In the genomic region with DNA sequence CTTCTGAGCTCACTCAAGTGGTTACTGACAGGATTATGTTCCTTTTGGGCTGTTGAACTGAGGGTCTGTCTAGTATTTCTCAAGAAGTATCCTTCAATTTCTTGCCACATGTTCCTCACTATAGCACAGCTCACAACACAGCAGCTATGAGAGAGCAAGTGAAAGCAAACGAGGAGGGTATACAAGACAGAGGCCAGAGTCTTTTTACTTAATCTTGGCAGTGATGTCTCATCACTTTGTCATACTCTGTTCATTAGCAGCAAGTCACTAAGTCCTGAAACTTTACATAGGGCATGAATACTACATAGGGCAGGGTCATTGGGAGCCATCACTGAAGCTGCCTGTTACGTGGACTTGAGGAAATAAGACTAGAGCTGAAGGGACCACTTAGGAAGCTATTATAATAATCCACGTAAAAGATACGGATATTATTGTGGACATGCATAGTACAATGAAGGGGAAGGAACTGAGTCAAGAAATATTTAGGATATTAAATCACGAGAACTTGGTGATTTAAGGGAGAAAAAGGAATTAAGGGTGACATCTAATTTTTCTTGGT, we compare ENCODE assay signal across 29 cellular contexts.
A peak's percentile ranks its signal among the peaks of the same experiment; 100 is the strongest.
DNase-seq lines count a peak whose midpoint lies in the region; ATAC-seq, FAIRE-seq and TF ChIP-seq lines count a peak whose summit lies in the region.
"Had no signal": no experiment of that assay in that cellular context is flagged by ENCODE, and none has a peak within 500 bp of the region (broad histone marks: within the 10 kb centered on the region; RNA-seq: fewer than 3 reads in every experiment).

No MANE protein-coding gene starts in this region.

- H2AFZ ChIP-seq in astrocyte (ENCODE audit: low read depth, low read length): no peak overlapping the region

- intact Hi-C loops in A673 (cut with micrococcal nuclease; ENCODE audit: unreplicated experiment): loop anchor here (10.0 kb wide), 1 partner anchor 275 kb away; a partner anchor contains a TSS

- TF ChIP-seq CTCF in astrocyte (IDR thresholded peaks at IDR 0.05; ENCODE audit: insufficient read depth, low read depth, low read length) (no peak), foreskin keratinocyte (conservative IDR thresholded peaks at IDR 0.05) (no peak), A673 (conservative IDR thresholded peaks at IDR 0.05; ENCODE audit: low read depth, low read length) (no peak)

- no peak overlapping the region for H3K27ac Mint-ChIP-seq in astrocyte (ENCODE audit: unreplicated experiment)
- no peak overlapping the region for H3K27ac Mint-ChIP-seq in activated CD8-positive, alpha-beta memory T cell treated with anti-CD3 and anti-CD28 coated beads, Interleukin-2, amount 10 ng/mL, durations not matched to agents 7 days and 5 days
- H3K27ac Mint-ChIP-seq: memory B cell; stimulated activated naive B cell treated with anti-CD40 and anti-IgM and Interleukin-4, amounts not matched to agents 10 μg/mL and 1 μg/mL and 100 μg/mL, for 72 hours had no signal

- peak; percentile 12 for DNase-seq in EH (ENCODE audit: low read depth)
- DNase-seq in HCEC 1CT: peak; percentile 43
- DNase-seq in astrocyte (ENCODE audit: low read depth): peak; percentile 4
- DNase-seq in foreskin keratinocyte: no peak
- no peak for DNase-seq in A673 (ENCODE audit: low spot score)
- no peak for DNase-seq in activated CD8-positive, alpha-beta memory T cell treated with anti-CD3 and anti-CD28 coated beads, Interleukin-2, amount 10 ng/mL, durations not matched to agents 7 days and 5 days
- no peak for DNase-seq in HEK293T (ENCODE audit: extremely low spot score)
- DNase-seq: activated naive CD4-positive, alpha-beta T cell; AML-193; DMS79; erythroblast; glutamatergic neuron; left cardiac atrium; naive B cell; NCI-H1105; NCI-H2029 treated with DMSO at 0.1 percent for 48 hours; NCI-H446; NK-92 treated with Interleukin-12 subunit alpha and Interleukin-12 subunit beta, amount 100 ng/mL, for 24 hours; nucleus accumbens; Peyer's patch; small intestine; stimulated activated CD4-positive, alpha-beta T cell treated with anti-CD3 and anti-CD28 coated beads, Interleukin-2, amount 100 ng/mL, for 48 hours; stimulated activated naive B cell treated with anti-CD40 and anti-IgM and Interleukin-4, amounts not matched to agents 10 μg/mL and 1 μg/mL and 100 μg/mL, for 72 hours; T-helper 2 cell had no signal

- H3K9me3 Mint-ChIP-seq in astrocyte (ENCODE audit: unreplicated experiment): no peaks in the 10 kb centered on the region
- H3K9me3 Mint-ChIP-seq in activated CD8-positive, alpha-beta memory T cell treated with anti-CD3 and anti-CD28 coated beads, Interleukin-2, amount 10 ng/mL, durations not matched to agents 7 days and 5 days (ENCODE audit: low read depth): no peaks in the 10 kb centered on the region
- H3K9me3 Mint-ChIP-seq: central memory CD8-positive, alpha-beta T cell; memory B cell had no signal

- H3K79me2 ChIP-seq in astrocyte (ENCODE audit: insufficient read depth, low read length): peaks cover 14% of the 10 kb centered on the region

- peaks cover 4% of the 10 kb centered on the region for H3K36me3 Mint-ChIP-seq in astrocyte (ENCODE audit: low read depth, unreplicated experiment)
- H3K36me3 Mint-ChIP-seq in activated CD8-positive, alpha-beta memory T cell treated with anti-CD3 and anti-CD28 coated beads, Interleukin-2, amount 10 ng/mL, durations not matched to agents 7 days and 5 days: peaks cover 55% of the 10 kb centered on the region

- no peak for FAIRE-seq in astrocyte (lab: Jason Lieb, UNC)
- FAIRE-seq: GM12878, GM19239, small intestine had no signal

- no TSS peak for BruUV-seq in A673 (replicated peaks; lab: Mats Ljungman, UMichigan)

- no peaks in the 10 kb centered on the region for H4K20me1 ChIP-seq in astrocyte (ENCODE audit: insufficient read depth, low read length)

- no peak overlapping the region for H3K9ac ChIP-seq in astrocyte (ENCODE audit: low read length)

- H3K36me3 ChIP-seq in astrocyte (ENCODE audit: insufficient read depth, low read length): peaks cover 8% of the 10 kb centered on the region
- H3K36me3 ChIP-seq in A673 (ENCODE audit: insufficient read depth, low read length, poor library complexity, severe bottlenecking): no peaks in the 10 kb centered on the region
- H3K36me3 ChIP-seq: Peyer's patch had no signal

- H3K27me3 Mint-ChIP-seq in astrocyte (ENCODE audit: low read depth, unreplicated experiment): no peaks in the 10 kb centered on the region
- H3K27me3 Mint-ChIP-seq in activated CD8-positive, alpha-beta memory T cell treated with anti-CD3 and anti-CD28 coated beads, Interleukin-2, amount 10 ng/mL, durations not matched to agents 7 days and 5 days: no peaks in the 10 kb centered on the region
- H3K27me3 Mint-ChIP-seq: central memory CD8-positive, alpha-beta T cell; memory B cell; naive B cell; stimulated activated naive B cell treated with anti-CD40 and anti-IgM and Interleukin-4, amounts not matched to agents 10 μg/mL and 1 μg/mL and 100 μg/mL, for 72 hours had no signal

- H3K4me2 ChIP-seq in astrocyte (ENCODE audit: low read length): peak overlapping the region; percentile 7

- peaks cover 2% of the 10 kb centered on the region for H3K4me1 ChIP-seq in astrocyte (ENCODE audit: insufficient read depth, low read length)
- peaks cover 15% of the 10 kb centered on the region for H3K4me1 ChIP-seq in foreskin keratinocyte
- peaks cover 24% of the 10 kb centered on the region for H3K4me1 ChIP-seq in A673 (ENCODE audit: insufficient read depth, low read length, poor library complexity, severe bottlenecking)
- H3K4me1 ChIP-seq: Peyer's patch had no signal

- CTCF ChIA-PET in A673 (lab: Charles Lee) (no interaction called here), HEK293T (lab: Yijun Ruan, JAX) (interaction anchor here (0.6 kb wide), 1 partner anchor 15 kb away, joined by 3 read pairs; no protein-coding TSS in a partner anchor)
- CTCF ChIA-PET in activated CD8-positive, alpha-beta memory T cell treated with anti-CD3 and anti-CD28 coated beads, Interleukin-2, amount 10 ng/mL, durations not matched to agents 7 days and 5 days (lab: Charles Lee): interaction anchor here (0.9 to 1.8 kb wide), 2 partner anchors 15 to 263 kb away, joined by 3 to 7 read pairs; no protein-coding TSS in a partner anchor

- H3K27ac ChIP-seq in astrocyte (ENCODE audit: low read depth, low read length): no peak overlapping the region
- H3K27ac ChIP-seq in foreskin keratinocyte: no peak overlapping the region
- no peak overlapping the region for H3K27ac ChIP-seq in A673 (ENCODE audit: low read depth, low read length, poor library complexity, severe bottlenecking)
- H3K27ac ChIP-seq: Peyer's patch, VCaP had no signal

- H3K4me1 Mint-ChIP-seq in astrocyte (ENCODE audit: low read depth, unreplicated experiment): peaks cover 4% of the 10 kb centered on the region
- peaks cover 2% of the 10 kb centered on the region for H3K4me1 Mint-ChIP-seq in activated CD8-positive, alpha-beta memory T cell treated with anti-CD3 and anti-CD28 coated beads, Interleukin-2, amount 10 ng/mL, durations not matched to agents 7 days and 5 days

- POLR2A ChIA-PET in A673 (lab: Charles Lee; ENCODE audit: low non-redundant PET): interaction anchor here (0.5 kb wide), 1 partner anchor 10 kb away, joined by 3 read pairs; no protein-coding TSS in a partner anchor
- POLR2A ChIA-PET in HEK293T (lab: Yijun Ruan, JAX): no interaction called here

- H3K4me3 ChIP-seq in astrocyte (ENCODE audit: insufficient read depth, low read depth, low read length): no peak overlapping the region
- H3K4me3 ChIP-seq in A673 (ENCODE audit: low read depth, low read length, poor library complexity, severe bottlenecking): no peak overlapping the region
- H3K4me3 ChIP-seq: GM12878, Peyer's patch had no signal

- H3K27me3 ChIP-seq in astrocyte (ENCODE audit: insufficient read depth, low read length) (no peaks in the 10 kb centered on the region), foreskin keratinocyte (no peaks in the 10 kb centered on the region), A673 (replicated peaks; ENCODE audit: insufficient read depth, low read depth, low read length, poor library complexity) (no peaks in the 10 kb centered on the region)
- H3K27me3 ChIP-seq: Peyer's patch had no signal

- H3K9me3 ChIP-seq in astrocyte (ENCODE audit: insufficient read depth, low read depth, low read length) (no peaks in the 10 kb centered on the region), A673 (ENCODE audit: low read depth, low read length, poor library complexity, severe bottlenecking) (no peaks in the 10 kb centered on the region)
- H3K9me3 ChIP-seq: Peyer's patch had no signal

- no peak overlapping the region for H3K4me3 Mint-ChIP-seq in astrocyte (ENCODE audit: unreplicated experiment)
- H3K4me3 Mint-ChIP-seq in activated CD8-positive, alpha-beta memory T cell treated with anti-CD3 and anti-CD28 coated beads, Interleukin-2, amount 10 ng/mL, durations not matched to agents 7 days and 5 days: no peak overlapping the region
- H3K4me3 Mint-ChIP-seq: central memory CD8-positive, alpha-beta T cell; memory B cell; naive B cell; stimulated activated naive B cell treated with anti-CD40 and anti-IgM and Interleukin-4, amounts not matched to agents 10 μg/mL and 1 μg/mL and 100 μg/mL, for 72 hours had no signal

- ATAC-seq in foreskin keratinocyte: peak; percentile 49
- no peak for ATAC-seq in activated CD8-positive, alpha-beta memory T cell treated with anti-CD3 and anti-CD28 coated beads, Interleukin-2, amount 10 ng/mL, durations not matched to agents 7 days and 5 days
- ATAC-seq: GM12878; left cardiac atrium; stimulated activated naive B cell treated with anti-CD40 and anti-IgM and Interleukin-4, amounts not matched to agents 10 μg/mL and 1 μg/mL and 100 μg/mL, for 72 hours had no signal

TF ChIP-seq in HEK293T, 16 proteins besides CTCF, POLR2A, EP300 and RAD21:
- TF ChIP-seq, protein P1, sequence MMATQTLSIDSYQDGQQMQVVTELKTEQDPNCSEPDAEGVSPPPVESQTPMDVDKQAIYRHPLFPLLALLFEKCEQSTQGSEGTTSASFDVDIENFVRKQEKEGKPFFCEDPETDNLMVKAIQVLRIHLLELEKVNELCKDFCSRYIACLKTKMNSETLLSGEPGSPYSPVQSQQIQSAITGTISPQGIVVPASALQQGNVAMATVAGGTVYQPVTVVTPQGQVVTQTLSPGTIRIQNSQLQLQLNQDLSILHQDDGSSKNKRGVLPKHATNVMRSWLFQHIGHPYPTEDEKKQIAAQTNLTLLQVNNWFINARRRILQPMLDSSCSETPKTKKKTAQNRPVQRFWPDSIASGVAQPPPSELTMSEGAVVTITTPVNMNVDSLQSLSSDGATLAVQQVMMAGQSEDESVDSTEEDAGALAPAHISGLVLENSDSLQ (IDR thresholded peaks at IDR 0.05): no peak
- TF ChIP-seq HDGF (IDR thresholded peaks at IDR 0.05; ENCODE audit: borderline replicate concordance) (no peak), SUZ12 (IDR thresholded peaks at IDR 0.05) (no peak), ELF4 (IDR thresholded peaks at IDR 0.05) (no peak), CTBP1 (IDR thresholded peaks at IDR 0.05; ENCODE audit: borderline replicate concordance) (no peak), TARDBP (IDR thresholded peaks at IDR 0.05) (no peak), ZNF384 (IDR thresholded peaks at IDR 0.05) (no peak)

Comparison
In these comparisons a context has a peak if more than half of its experiments do, and no peak if none do; other contexts are left out.
1. DNase-seq: peak in EH (single experiment), HCEC 1CT (single experiment) and astrocyte (single experiment); none in foreskin keratinocyte (0 of 2), A673 (single experiment), activated CD8-positive, alpha-beta memory T cell treated with anti-CD3 and anti-CD28 coated beads, Interleukin-2, amount 10 ng/mL, durations not matched to agents 7 days and 5 days (single experiment) and HEK293T (single experiment).